9 cellular contexts compared by ENCODE assay signal in genomic region chr3:105791919-105792786, GRCh38.
DNase-seq lines count a peak whose midpoint lies in the region; ATAC-seq, FAIRE-seq and TF ChIP-seq lines count a peak whose summit lies in the region.
"Had no signal": no experiment of that assay in that cellular context is flagged by ENCODE, and none has a peak within 500 bp of the region (broad histone marks: within the 10 kb centered on the region; RNA-seq: fewer than 3 reads in every experiment).

No MANE protein-coding gene starts in this region.

- H3K4me3 Mint-ChIP-seq in activated CD8-positive, alpha-beta T cell treated with anti-CD3 and anti-CD28 coated beads for 36 hours: no peak overlapping the region

- peaks cover 76% of the 10 kb centered on the region for H3K4me1 Mint-ChIP-seq in activated CD8-positive, alpha-beta T cell treated with anti-CD3 and anti-CD28 coated beads for 36 hours (ENCODE audit: low read depth)

- H3K36me3 ChIP-seq in GM23248 (ENCODE audit: low read depth) (0 out of 2 replicates have a peak, but pooled peaks cover 8% of the 10 kb centered on the region), left ventricle myocardium inferior (no peaks in the 10 kb centered on the region), small intestine (ENCODE audit: control insufficient read depth in 2 of 2, insufficient read depth in 2 of 2, low read length in 2 of 2) (no peaks in the 10 kb centered on the region), PC-3 (ENCODE audit: low read depth, low read length) (no peaks in the 10 kb centered on the region)

- TF ChIP-seq CTCF in activated CD8-positive, alpha-beta T cell treated with anti-CD3 and anti-CD28 coated beads for 36 hours (IDR thresholded peaks at IDR 0.05): no peak
- TF ChIP-seq CTCF in left ventricle myocardium inferior (IDR thresholded peaks at IDR 0.05; ENCODE audit: borderline replicate concordance): no peak
- TF ChIP-seq CTCF in PC-3 (conservative IDR thresholded peaks at IDR 0.05; ENCODE audit: low read depth, low read length): no peak

- POLR2A ChIA-PET in activated CD8-positive, alpha-beta T cell treated with anti-CD3 and anti-CD28 coated beads for 36 hours (lab: Charles Lee): no interaction called here
- POLR2A ChIA-PET in PC-3 (lab: Charles Lee; ENCODE audit: unreplicated experiment): no interaction called here

- intact Hi-C loops in activated CD8-positive, alpha-beta T cell treated with anti-CD3 and anti-CD28 coated beads for 36 hours (cut with micrococcal nuclease): no loop called here
- intact Hi-C loops in left ventricle myocardium inferior (cut with micrococcal nuclease) (no loop called here), PC-3 (cut with micrococcal nuclease) (no loop called here)

- WGBS in GM23248 (ENCODE audit: low coverage in 1 of 2, low lambda C conversion rate in 2 of 2, missing lambda C conversion rate in 2 of 2), 2 experiments: 9 to 12% methylated on average over 6 of the region's 6 CpGs
- 55 to 75% (median 72%) methylated on average over 6 of the region's 6 CpGs for WGBS in small intestine, 3 donors

- H3F3A ChIP-seq in GM23248 (ENCODE audit: insufficient read depth) (peaks cover 77% of the 10 kb centered on the region), PC-3 (ENCODE audit: low read length, unreplicated experiment) (no peaks in the 10 kb centered on the region)

- DNase-seq in GM23248 (peak; percentile 99), left ventricle myocardium inferior (peak; percentile 80), small intestine (peak; percentile 12), COR-L47 (lab: John Stamatoyannopoulos, UW) (no peak), PC-3 (no peak)
- no peak for DNase-seq in activated CD8-positive, alpha-beta T cell treated with anti-CD3 and anti-CD28 coated beads for 36 hours
- DNase-seq in NK-92 treated with Interleukin-12 subunit alpha and Interleukin-12 subunit beta, amount 100 ng/mL, for 24 hours (lab: John Stamatoyannopoulos, UW): no peak

- BruUV-seq in PC-3 (replicated peaks; lab: Mats Ljungman, UMichigan): no TSS peak

- H4K20me1 ChIP-seq in GM23248 (ENCODE audit: insufficient read depth) (no peaks in the 10 kb centered on the region), PC-3 (ENCODE audit: low read length) (no peaks in the 10 kb centered on the region; the same call in 1 of the 2 replicates)

- H3K36me3 Mint-ChIP-seq in activated CD8-positive, alpha-beta T cell treated with anti-CD3 and anti-CD28 coated beads for 36 hours (ENCODE audit: low read depth): peaks cover 62% of the 10 kb centered on the region

- CTCF ChIA-PET in activated CD8-positive, alpha-beta T cell treated with anti-CD3 and anti-CD28 coated beads for 36 hours (lab: Charles Lee): no interaction called here
- CTCF ChIA-PET in PC-3 (lab: Charles Lee): no interaction called here

- H3K27me3 Mint-ChIP-seq in activated CD8-positive, alpha-beta T cell treated with anti-CD3 and anti-CD28 coated beads for 36 hours: no peaks in the 10 kb centered on the region

- H3K4me3 ChIP-seq in GM23248 (peak overlapping the region; percentile 57), left ventricle myocardium inferior (peak overlapping the region; percentile 25), small intestine (ENCODE audit: low read depth in 1 of 2, low read length in 2 of 2) (no peak overlapping the region), PC-3 (ENCODE audit: low read length) (no peak overlapping the region)

- H2AFZ ChIP-seq in GM23248 (no peak overlapping the region), PC-3 (ENCODE audit: low read length) (no peak overlapping the region)

- H3K27ac Mint-ChIP-seq in activated CD8-positive, alpha-beta T cell treated with anti-CD3 and anti-CD28 coated beads for 36 hours: peak overlapping the region; percentile 49

- H3K4me2 ChIP-seq in GM23248 (ENCODE audit: unreplicated experiment) (peak overlapping the region; percentile 86), PC-3 (ENCODE audit: low read length) (no peak overlapping the region)

- no peaks in the 10 kb centered on the region for H3K27me3 ChIP-seq in GM23248 (replicated peaks; ENCODE audit: insufficient read depth)
- no peaks in the 10 kb centered on the region for H3K27me3 ChIP-seq in left ventricle myocardium inferior (ENCODE audit: low read depth)
- no peaks in the 10 kb centered on the region for H3K27me3 ChIP-seq in small intestine (ENCODE audit: control insufficient read depth in 2 of 2, insufficient read depth in 2 of 2, low read length in 2 of 2)
- H3K27me3 ChIP-seq in PC-3 (ENCODE audit: low read length): no peaks in the 10 kb centered on the region

- no peak for FAIRE-seq in small intestine (lab: Jason Lieb, UNC)
- FAIRE-seq: islet of Langerhans had no signal

- H3K4me1 ChIP-seq in GM23248 (ENCODE audit: insufficient read depth) (peaks cover 52% of the 10 kb centered on the region), left ventricle myocardium inferior (peaks cover 80% of the 10 kb centered on the region), small intestine (ENCODE audit: control insufficient read depth in 2 of 2, insufficient read depth in 1 of 2, low read depth in 1 of 2, low read length in 1 of 2) (peaks cover 0 to 4% of the 10 kb centered on the region in 2 donors), PC-3 (ENCODE audit: insufficient read depth, low read length) (peaks cover 11% of the 10 kb centered on the region)

- peak; percentile 62 for ATAC-seq in activated CD8-positive, alpha-beta T cell treated with anti-CD3 and anti-CD28 coated beads for 36 hours
- ATAC-seq in GM18868 (IDR thresholded peaks at IDR 0.05; ENCODE audit: unreplicated experiment) (no peak), PC-3 (no peak)

- H3K9ac ChIP-seq in GM23248: peak overlapping the region; percentile 69
- no peak overlapping the region for H3K9ac ChIP-seq in PC-3 (ENCODE audit: low read length)

- in situ Hi-C loops in GM23248 (cut with MboI): no loop called here

- peaks cover 2% of the 10 kb centered on the region for H3K9me3 Mint-ChIP-seq in activated CD8-positive, alpha-beta T cell treated with anti-CD3 and anti-CD28 coated beads for 36 hours

- H3K9me2 ChIP-seq in GM23248 (ENCODE audit: insufficient read depth) (no peaks in the 10 kb centered on the region), PC-3 (replicated peaks; ENCODE audit: low read length) (no peaks in the 10 kb centered on the region)

- H3K27ac ChIP-seq in GM23248 (peak overlapping the region; percentile 94), left ventricle myocardium inferior (replicated peaks) (peak overlapping the region; percentile 89), small intestine (ENCODE audit: low read depth in 1 of 2, low read length in 1 of 2) (peak overlapping the region in 1 of 2 donors; percentile 41), PC-3 (ENCODE audit: low read length) (no peak overlapping the region)

- H3K79me2 ChIP-seq in GM23248 (ENCODE audit: insufficient read depth): peaks cover 96% of the 10 kb centered on the region
- H3K79me2 ChIP-seq in PC-3 (ENCODE audit: low read length): no peaks in the 10 kb centered on the region

- H3K9me3 ChIP-seq in GM23248 (ENCODE audit: low read depth) (no peaks in the 10 kb centered on the region), left ventricle myocardium inferior (replicated peaks) (peaks cover 7% of the 10 kb centered on the region), small intestine (ENCODE audit: control insufficient read depth, low read depth) (no peaks in the 10 kb centered on the region), PC-3 (ENCODE audit: low read length) (no peaks in the 10 kb centered on the region)

Comparison
In these comparisons a context has a peak if more than half of its experiments do, and no peak if none do; other contexts are left out.
1. DNase-seq: peak in GM23248 (single experiment), left ventricle myocardium inferior (single experiment) and small intestine (single experiment); none in activated CD8-positive, alpha-beta T cell treated with anti-CD3 and anti-CD28 coated beads for 36 hours (single experiment), NK-92 treated with Interleukin-12 subunit alpha and Interleukin-12 subunit beta, amount 100 ng/mL, for 24 hours (single experiment), COR-L47 (single experiment) and PC-3 (single experiment).
2. H3K4me3 ChIP-seq: peak in GM23248 (single experiment) and left ventricle myocardium inferior (single experiment); none in small intestine (0 of 2) and PC-3 (single experiment).